13 cellular contexts compared by ENCODE assay signal in the genomic region with DNA sequence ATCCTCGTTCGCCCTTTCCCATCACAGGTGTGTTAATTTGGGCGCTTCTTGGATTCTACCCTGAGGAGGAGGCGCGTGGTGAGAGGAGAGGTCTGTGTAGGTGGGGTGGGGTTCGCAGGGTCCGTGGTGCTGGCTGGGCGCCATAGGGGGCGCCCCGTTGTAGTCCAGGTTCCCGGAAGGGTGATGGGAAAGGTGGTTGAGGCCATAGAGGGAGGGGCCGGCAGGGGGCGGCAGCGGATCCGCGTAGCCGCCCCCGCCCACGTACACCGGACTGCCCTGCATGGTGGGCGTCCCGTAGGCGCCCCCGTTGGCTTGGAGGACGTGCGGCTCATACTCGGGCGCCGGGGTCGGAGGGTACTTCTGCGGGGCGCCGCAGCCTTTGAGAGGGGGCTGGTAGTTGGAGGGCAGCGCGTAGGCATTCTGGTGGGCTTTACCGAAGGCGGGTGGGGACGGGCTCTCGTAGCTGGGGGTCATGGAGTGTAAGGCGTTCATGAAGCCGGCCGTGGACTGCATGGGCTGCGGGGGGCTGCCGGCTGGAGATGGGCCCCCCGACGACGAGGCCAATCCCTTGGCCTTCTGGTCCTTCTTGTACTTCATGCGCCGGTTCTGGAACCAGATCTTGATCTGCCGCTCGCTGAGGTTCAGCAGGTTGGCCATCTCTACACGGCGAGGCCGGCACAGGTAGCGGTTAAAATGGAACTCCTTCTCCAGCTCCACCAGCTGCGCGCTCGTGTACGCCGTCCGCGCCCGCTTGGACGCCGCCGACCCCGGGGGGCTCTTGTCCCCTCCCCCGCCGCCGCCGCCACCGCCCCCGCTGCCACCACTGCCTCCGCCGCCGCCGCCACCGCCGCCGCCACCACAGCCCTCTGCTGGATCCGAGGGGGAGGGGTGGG. TPM values are rescaled to one million over a fixed set of nuclear protein-coding genes. Genes with fewer than 3 reads are reported as not detected.
DNase-seq lines count a peak whose midpoint lies in the region; ATAC-seq, FAIRE-seq and TF ChIP-seq lines count a peak whose summit lies in the region.
"Had no signal": no experiment of that assay in that cellular context is flagged by ENCODE, and none has a peak within 500 bp of the region (broad histone marks: within the 10 kb centered on the region; RNA-seq: fewer than 3 reads in every experiment).

No MANE protein-coding gene starts in this region.

- TF ChIP-seq POLR2A in sigmoid colon (IDR thresholded peaks at IDR 0.05), result no peak

- POLR2A ChIA-PET in HEK293 (lab: Yijun Ruan, JAX), result no interaction called here

- H3K79me2 ChIP-seq in astrocyte (ENCODE audit: insufficient read depth, low read length), result peaks cover 73% of the 10 kb centered on the region
- H3K79me2 ChIP-seq in hepatocyte, result peaks cover 11% of the 10 kb centered on the region

- peak overlapping the region; percentile 71 for H3K4me2 ChIP-seq in astrocyte (ENCODE audit: low read length)
- peak overlapping the region; percentile 51 for H3K4me2 ChIP-seq in hepatocyte

- H3K36me3 Mint-ChIP-seq in astrocyte (ENCODE audit: low read depth, unreplicated experiment), result peaks cover 3% of the 10 kb centered on the region
- H3K36me3 Mint-ChIP-seq: activated naive CD8-positive, alpha-beta T cell had no signal

- peak overlapping the region; percentile 18 for H3K27ac Mint-ChIP-seq in astrocyte (ENCODE audit: unreplicated experiment)
- H3K27ac Mint-ChIP-seq: activated CD8-positive, alpha-beta T cell treated with anti-CD3 and anti-CD28 coated beads for 36 hours; activated naive CD8-positive, alpha-beta T cell had no signal

- H3K27me3 ChIP-seq in astrocyte (ENCODE audit: insufficient read depth, low read length), result peaks cover 55% of the 10 kb centered on the region
- peaks cover 75% of the 10 kb centered on the region for H3K27me3 ChIP-seq in hepatocyte
- H3K27me3 ChIP-seq in sigmoid colon, result no peaks in the 10 kb centered on the region

- peaks cover 84% of the 10 kb centered on the region for H3K27me3 Mint-ChIP-seq in astrocyte (ENCODE audit: low read depth, unreplicated experiment)
- H3K27me3 Mint-ChIP-seq: activated CD8-positive, alpha-beta T cell treated with anti-CD3 and anti-CD28 coated beads for 36 hours had no signal

- no peak for FAIRE-seq in astrocyte (lab: Jason Lieb, UNC)

- H3K4me3 ChIP-seq in HEK293 (ENCODE audit: low read depth, low read length), result no peak overlapping the region
- peak overlapping the region; percentile 31 for H3K4me3 ChIP-seq in astrocyte (ENCODE audit: insufficient read depth, low read depth, low read length)
- H3K4me3 ChIP-seq in hepatocyte, result no peak overlapping the region
- H3K4me3 ChIP-seq in sigmoid colon, result peak overlapping the region; percentile 10 to 49 (median 36)

- peaks cover 56% of the 10 kb centered on the region for H3K4me1 ChIP-seq in HEK293 (ENCODE audit: control insufficient read depth, insufficient read depth, low read length)
- peaks cover 34% of the 10 kb centered on the region for H3K4me1 ChIP-seq in astrocyte (ENCODE audit: insufficient read depth, low read length)
- peaks cover 22% of the 10 kb centered on the region for H3K4me1 ChIP-seq in hepatocyte (ENCODE audit: insufficient read depth)
- peaks cover 0 to 96% (median 87%) of the 10 kb centered on the region in 4 donors for H3K4me1 ChIP-seq in sigmoid colon

- H4K20me1 ChIP-seq in astrocyte (ENCODE audit: insufficient read depth, low read length), result no peaks in the 10 kb centered on the region
- no peaks in the 10 kb centered on the region for H4K20me1 ChIP-seq in hepatocyte (ENCODE audit: insufficient read depth, poor library complexity, severe bottlenecking)

- peaks cover 10% of the 10 kb centered on the region for H3K9me3 Mint-ChIP-seq in astrocyte (ENCODE audit: unreplicated experiment)
- H3K9me3 Mint-ChIP-seq: activated CD8-positive, alpha-beta T cell treated with anti-CD3 and anti-CD28 coated beads for 36 hours had no signal

- 0 out of 2 replicates have a peak, but pooled peaks have one; percentile 14 for TF ChIP-seq CTCF in HEK293 (tag by site-specific recombination; IDR thresholded peaks at IDR 0.05)
- peak; percentile 11 for TF ChIP-seq CTCF in astrocyte (IDR thresholded peaks at IDR 0.05; ENCODE audit: insufficient read depth, low read depth, low read length)
- TF ChIP-seq CTCF in hepatocyte (IDR thresholded peaks at IDR 0.05; ENCODE audit: poor library complexity), result no peak
- peak in 2 of 4 experiments; percentile 27 to 35 for TF ChIP-seq CTCF in sigmoid colon (IDR thresholded peaks at IDR 0.05)

- H3K4me1 Mint-ChIP-seq in astrocyte (ENCODE audit: low read depth, unreplicated experiment), result peaks cover 2% of the 10 kb centered on the region

- intact Hi-C loops in sigmoid colon (cut with DNase I), result no loop called here

- no peak overlapping the region for H3K4me3 Mint-ChIP-seq in astrocyte (ENCODE audit: unreplicated experiment)
- H3K4me3 Mint-ChIP-seq: activated CD8-positive, alpha-beta T cell treated with anti-CD3 and anti-CD28 coated beads for 36 hours; activated naive CD8-positive, alpha-beta T cell had no signal

- H3K27ac ChIP-seq in HEK293 (ENCODE audit: extremely low read depth, low read depth, low read length) (peak overlapping the region; percentile 100; the same call in 1 of the 2 replicates), astrocyte (ENCODE audit: low read depth, low read length) (peak overlapping the region; percentile 74), hepatocyte (no peak overlapping the region), sigmoid colon (peak overlapping the region; percentile 94 to 99 (median 96))

- 34% methylated on average over 58 of the region's 81 CpGs for WGBS in hepatocyte (ENCODE audit: low lambda C conversion rate, missing lambda C conversion rate)
- WGBS in sigmoid colon, 2 donors, result 85 to 90% methylated on average over 81 of the region's 81 CpGs

- H3K36me3 ChIP-seq in HEK293 (ENCODE audit: control insufficient read depth in 2 of 2, insufficient read depth in 1 of 2, low read length in 2 of 2) (peaks cover 15 to 51% of the 10 kb centered on the region in 2 experiments), astrocyte (ENCODE audit: insufficient read depth, low read length) (no peaks in the 10 kb centered on the region), hepatocyte (replicated peaks; ENCODE audit: insufficient read depth, low read depth) (no peaks in the 10 kb centered on the region), sigmoid colon (peaks cover 0 to 10% (median 3%) of the 10 kb centered on the region in 4 donors)

- no peak for TF ChIP-seq EP300 in sigmoid colon (IDR thresholded peaks at IDR 0.05)

- peak; percentile 18 for DNase-seq in astrocyte (ENCODE audit: low read depth)
- no peak for DNase-seq in hepatocyte (ENCODE audit: low spot score)
- DNase-seq in sigmoid colon, result peak; percentile 71
- no peak for DNase-seq in activated naive CD4-positive, alpha-beta T cell (lab: John Stamatoyannopoulos, UW)
- no peak for DNase-seq in DMS114 treated with DMSO at 0.1 percent for 48 hours (lab: John Stamatoyannopoulos, UW; ENCODE audit: unreplicated experiment)
- DNase-seq: activated CD8-positive, alpha-beta T cell treated with anti-CD3 and anti-CD28 coated beads for 36 hours; effector CD8-positive, alpha-beta T cell; OCI-M1 had no signal

- ATAC-seq in GM19455 (IDR thresholded peaks at IDR 0.05; ENCODE audit: unreplicated experiment) (no peak), HG03196 (IDR thresholded peaks at IDR 0.05; ENCODE audit: unreplicated experiment) (no peak)
- ATAC-seq: activated CD8-positive, alpha-beta T cell treated with anti-CD3 and anti-CD28 coated beads for 36 hours had no signal

- CTCF ChIA-PET in HEK293 (lab: Yijun Ruan, JAX), result interaction anchor here (0.6 kb wide), 2 partner anchors 12 to 1609 kb away, joined by 3 to 4 read pairs; no protein-coding TSS in a partner anchor

- H3K9ac ChIP-seq in astrocyte (ENCODE audit: low read length), result peak overlapping the region; percentile 74

- H2AFZ ChIP-seq in astrocyte (ENCODE audit: low read depth, low read length), result no peak overlapping the region
- H2AFZ ChIP-seq in hepatocyte, result no peak overlapping the region

- no peaks in the 10 kb centered on the region for H3K9me3 ChIP-seq in HEK293 (ENCODE audit: control insufficient read depth, insufficient read depth, low read depth, low read length)
- no peaks in the 10 kb centered on the region for H3K9me3 ChIP-seq in astrocyte (ENCODE audit: insufficient read depth, low read depth, low read length)
- H3K9me3 ChIP-seq in hepatocyte (ENCODE audit: low read depth), result no peaks in the 10 kb centered on the region
- H3K9me3 ChIP-seq in sigmoid colon, result no peaks in the 10 kb centered on the region

- H3K9me2 ChIP-seq in hepatocyte (replicated peaks; ENCODE audit: insufficient read depth), result no peaks in the 10 kb centered on the region

TF ChIP-seq in HEK293, 187 proteins besides CTCF, POLR2A, EP300 and RAD21 (continues in another document):
- no peak for TF ChIP-seq RBAK (tag by site-specific recombination; IDR thresholded peaks at IDR 0.05)

RNA-seq across cellular contexts. Expression of a gene that starts 5.7 kb away (rescaled TPM):
- 0.41 and 1.8 TPM in 2 replicates for total RNA-seq in astrocyte
- total RNA-seq in hepatocyte, result 5.6 and 6.7 TPM in 2 replicates
- 20.7 and 29.9 TPM in 2 replicates for polyA plus RNA-seq in hepatocyte
- total RNA-seq in sigmoid colon, result 10 to 100 TPM; 44.9 to 86.1 (median 63.6) TPM
- polyA plus RNA-seq in sigmoid colon, result 1 to 10 TPM; 1.6 to 7.8 (median 3.0) TPM

RNA-seq across cellular contexts. Expression of a gene that starts 19.7 kb away (rescaled TPM):
- total RNA-seq in astrocyte, result not detected in 2 replicates
- not detected in 2 replicates for total RNA-seq in hepatocyte
- polyA plus RNA-seq in hepatocyte, result not detected in 2 replicates
- under 1 TPM in 1 of 4 donors, not detected in 3; 0.27 TPM for total RNA-seq in sigmoid colon
- polyA plus RNA-seq in sigmoid colon, result under 1 TPM in 2 of 3 donors, not detected in 1; 0.60 to 0.92 TPM
- total RNA-seq: activated CD8-positive, alpha-beta T cell treated with anti-CD3 and anti-CD28 coated beads for 36 hours; T-helper 2 cell treated with Interferon-gamma antibody and Interleukin-4, amounts not matched to agents 100 ng/mL and 5 ng/mL, for 36 hours had no signal

RNA-seq across cellular contexts. Expression of a gene that starts 27.6 kb away (rescaled TPM):
- total RNA-seq in astrocyte (not detected in 2 replicates), hepatocyte (1.4 and 2.2 TPM in 2 replicates), sigmoid colon (1 to 10 TPM; 4.6 to 8.3 (median 5.4) TPM)
- polyA plus RNA-seq in hepatocyte (1.8 and 2.0 TPM in 2 replicates), sigmoid colon (1 to 10 TPM in 2 of 3 donors, under 1 TPM in 1; 0.23 to 2.7 (median 1.2) TPM)

RNA-seq across cellular contexts. Expression of a gene that starts 39.5 kb away (rescaled TPM):
- total RNA-seq in astrocyte (not detected in 2 replicates), hepatocyte (1.8 and 5.9 TPM in 2 replicates), sigmoid colon (10 to 100 TPM; 25.3 to 64.3 (median 30.1) TPM)
- polyA plus RNA-seq in hepatocyte (1.8 and 4.0 TPM in 2 replicates), sigmoid colon (10 to 100 TPM in 2 of 3 donors, 1 to 10 TPM in 1; 6.2 to 16.7 (median 10.2) TPM)

RNA-seq across cellular contexts. Expression of a gene that starts 43.0 kb away (rescaled TPM):
- total RNA-seq in astrocyte (not detected in 2 replicates), hepatocyte (0.27 and 0.36 TPM in 2 replicates), sigmoid colon (1 to 10 TPM; 1.5 to 2.5 (median 2.1) TPM)
- polyA plus RNA-seq in hepatocyte (3.3 and 4.4 TPM in 2 replicates), sigmoid colon (10 to 100 TPM in 1 of 3 donors, 1 to 10 TPM in 2; 3.2 to 13.9 (median 4.2) TPM)
- total RNA-seq: activated CD8-positive, alpha-beta T cell treated with anti-CD3 and anti-CD28 coated beads for 36 hours had no signal

Comparison
In these comparisons a context has a peak if more than half of its experiments do, and no peak if none do; other contexts are left out.
1. H3K4me3 ChIP-seq: peak in astrocyte (single experiment) and sigmoid colon (4 of 4); none in HEK293 (single experiment) and hepatocyte (single experiment).
2. DNase-seq: peak in astrocyte (single experiment) and sigmoid colon (single experiment); none in hepatocyte (single experiment), activated naive CD4-positive, alpha-beta T cell (0 of 4) and DMS114 treated with DMSO at 0.1 percent for 48 hours (single experiment).